In genomic region chr17:18960803-18961511, GRCh38 we compare ENCODE assay signal across 8 cellular contexts. TPM values are rescaled to one million over a fixed set of nuclear protein-coding genes. Genes with fewer than 3 reads are reported as not detected.
DNase-seq lines count a peak whose midpoint lies in the region; ATAC-seq and TF ChIP-seq lines count a peak whose summit lies in the region.

No MANE protein-coding gene starts in this region.

- H3K4me1 ChIP-seq in OCI-LY3 (ENCODE audit: low read length), result peaks cover 21% of the 10 kb centered on the region

- H3K4me3 Mint-ChIP-seq in naive B cell, result no peak overlapping the region
- H3K4me3 Mint-ChIP-seq in stimulated activated naive B cell treated with anti-CD40 and anti-IgM and Interleukin-4, amounts not matched to agents 10 μg/mL and 1 μg/mL and 100 μg/mL, for 72 hours, result peak overlapping the region in 1 of 2 donors; percentile 17

- ATAC-seq in HG03280 (IDR thresholded peaks at IDR 0.05; ENCODE audit: unreplicated experiment) (peak; percentile 68), naive B cell (ENCODE audit: low read depth in 2 of 2) (peak; percentile 93 to 96)
- ATAC-seq in stimulated activated naive B cell treated with anti-CD40 and anti-IgM and Interleukin-4, amounts not matched to agents 10 μg/mL and 1 μg/mL and 100 μg/mL, for 72 hours (replicated peaks), result peak; percentile 96 to 97

- peak overlapping the region; percentile 67; the same call in 1 of the 2 replicates for H3K9ac ChIP-seq in OCI-LY3 (ENCODE audit: low read length)

- H3K4me1 Mint-ChIP-seq in naive B cell, result peaks cover 5 to 11% (median 6%) of the 10 kb centered on the region in 3 donors
- H3K4me1 Mint-ChIP-seq in stimulated activated naive B cell treated with anti-CD40 and anti-IgM and Interleukin-4, amounts not matched to agents 10 μg/mL and 1 μg/mL and 100 μg/mL, for 72 hours, result peaks cover 15 to 17% of the 10 kb centered on the region in 2 donors

- H3K27me3 Mint-ChIP-seq in naive B cell, result peaks cover 0 to 9% (median 0%) of the 10 kb centered on the region in 3 donors
- peaks cover 0 to 8% of the 10 kb centered on the region in 2 donors for H3K27me3 Mint-ChIP-seq in stimulated activated naive B cell treated with anti-CD40 and anti-IgM and Interleukin-4, amounts not matched to agents 10 μg/mL and 1 μg/mL and 100 μg/mL, for 72 hours

- peak overlapping the region in 2 of 6 donors; percentile 49 to 56 for H3K27ac Mint-ChIP-seq in naive B cell
- H3K27ac Mint-ChIP-seq in stimulated activated naive B cell treated with anti-CD40 and anti-IgM and Interleukin-4, amounts not matched to agents 10 μg/mL and 1 μg/mL and 100 μg/mL, for 72 hours, result peak overlapping the region; percentile 68

- no peak overlapping the region; the same call in 1 of the 2 replicates for H2AFZ ChIP-seq in OCI-LY3 (ENCODE audit: low read depth, low read length)

- H3K36me3 Mint-ChIP-seq in naive B cell, result no peaks in the 10 kb centered on the region
- peaks cover 0 to 3% of the 10 kb centered on the region in 2 donors for H3K36me3 Mint-ChIP-seq in stimulated activated naive B cell treated with anti-CD40 and anti-IgM and Interleukin-4, amounts not matched to agents 10 μg/mL and 1 μg/mL and 100 μg/mL, for 72 hours

- no peaks in the 10 kb centered on the region for H3K9me3 ChIP-seq in OCI-LY3 (ENCODE audit: insufficient read depth, low read length)

- no peaks in the 10 kb centered on the region for H4K20me1 ChIP-seq in OCI-LY3 (ENCODE audit: insufficient read depth, low read length)

- peak overlapping the region; percentile 70 for H3K27ac ChIP-seq in OCI-LY3 (ENCODE audit: low read length)

- no peaks in the 10 kb centered on the region for H3K9me3 Mint-ChIP-seq in naive B cell
- H3K9me3 Mint-ChIP-seq in stimulated activated naive B cell treated with anti-CD40 and anti-IgM and Interleukin-4, amounts not matched to agents 10 μg/mL and 1 μg/mL and 100 μg/mL, for 72 hours, result no peaks in the 10 kb centered on the region

- H3K4me2 ChIP-seq in OCI-LY3 (ENCODE audit: low read length), result peak overlapping the region; percentile 67

- no peaks in the 10 kb centered on the region for H3K36me3 ChIP-seq in OCI-LY3 (replicated peaks; ENCODE audit: low read depth, low read length)

- H3K27me3 ChIP-seq in OCI-LY3 (ENCODE audit: low read depth, low read length), result no peaks in the 10 kb centered on the region

- TF ChIP-seq CTCF in OCI-LY3 (IDR thresholded peaks at IDR 0.05; ENCODE audit: low read depth, low read length), result peak; percentile 53
- TF ChIP-seq CTCF in epithelial cell of proximal tubule (conservative IDR thresholded peaks at IDR 0.05; ENCODE audit: low read depth, low read length), result peak; percentile 91

- peak; percentile 43 for DNase-seq in SIG-M5 treated with dmso at 0.1 percent for 504 hours (lab: John Stamatoyannopoulos, UW; ENCODE audit: unreplicated experiment)
- DNase-seq in SIG-M5 (lab: John Stamatoyannopoulos, UW), result no peak
- peak; percentile 64 for DNase-seq in activated CD8-positive, alpha-beta memory T cell treated with anti-CD3 and anti-CD28 coated beads, Interleukin-2, amount 50 U/mL, for 24 hours (ENCODE audit: extremely low read depth)
- no peak for DNase-seq in epithelial cell of proximal tubule (ENCODE audit: low read depth)
- peak; percentile 76 for DNase-seq in naive B cell
- peak; percentile 71 for DNase-seq in stimulated activated naive B cell treated with anti-CD40 and anti-IgM and Interleukin-4, amounts not matched to agents 10 μg/mL and 1 μg/mL and 100 μg/mL, for 72 hours

- H3K4me3 ChIP-seq in OCI-LY3 (ENCODE audit: low read length), result peak overlapping the region; percentile 43
- no peak overlapping the region for H3K4me3 ChIP-seq in epithelial cell of proximal tubule (ENCODE audit: low read depth, low read length)

- no peaks in the 10 kb centered on the region for H3K79me2 ChIP-seq in OCI-LY3 (ENCODE audit: low read length)

RNA-seq across cellular contexts. Expression of gene SLC5A10, which starts 9.0 kb away (rescaled TPM):
- not detected in 2 replicates for total RNA-seq in epithelial cell of proximal tubule
- polyA plus RNA-seq in naive B cell (ENCODE audit: low read depth in 6 of 6), result under 1 TPM in 5 of 6 donors, not detected in 1; 0.06 to 0.17 (median 0.10) TPM

RNA-seq across cellular contexts. Expression of gene FAM83G, which starts 43.6 kb away (rescaled TPM):
- 19.3 and 24.7 TPM in 2 replicates for total RNA-seq in epithelial cell of proximal tubule
- polyA plus RNA-seq in naive B cell (ENCODE audit: low read depth in 6 of 6), result 1 to 10 TPM; 2.5 to 4.4 (median 2.9) TPM

Comparison
In these comparisons a context has a peak if more than half of its experiments do, and no peak if none do; other contexts are left out.
1. DNase-seq: peak in SIG-M5 treated with dmso at 0.1 percent for 504 hours (single experiment), activated CD8-positive, alpha-beta memory T cell treated with anti-CD3 and anti-CD28 coated beads, Interleukin-2, amount 50 U/mL, for 24 hours (single experiment), naive B cell (single experiment) and stimulated activated naive B cell treated with anti-CD40 and anti-IgM and Interleukin-4, amounts not matched to agents 10 μg/mL and 1 μg/mL and 100 μg/mL, for 72 hours (single experiment); none in SIG-M5 (single experiment) and epithelial cell of proximal tubule (single experiment).
2. Peak in every context shown above with its lines, with median percentiles within 50 percentile points of each other: ATAC-seq.